20 cellular contexts compared by ENCODE assay signal in genomic region chr14:36451346-36452065, GRCh38.
A peak's percentile ranks its signal among the peaks of the same experiment; 100 is the strongest.
DNase-seq lines count a peak whose midpoint lies in the region; ATAC-seq and TF ChIP-seq lines count a peak whose summit lies in the region.
"Had no signal": no experiment of that assay in that cellular context is flagged by ENCODE, and none has a peak within 500 bp of the region (broad histone marks: within the 10 kb centered on the region; RNA-seq: fewer than 3 reads in every experiment).

No MANE protein-coding gene starts in this region.

- CTCF ChIA-PET in IMR-90 (lab: Yijun Ruan, JAX): interaction anchor here (1.1 kb wide), 1 partner anchor 9 kb away, joined by 3 read pairs; no protein-coding TSS in a partner anchor

- H2BK12ac ChIP-seq in neuronal stem cell (ENCODE audit: low read length): no peak overlapping the region

- H3K4me3 ChIP-seq in IMR-90 (ENCODE audit: insufficient read depth, low read depth, low read length) (no peak overlapping the region), RWPE2 (ENCODE audit: severe bottlenecking) (no peak overlapping the region), lung (no peak overlapping the region), neuronal stem cell (ENCODE audit: low read length in 2 of 2) (no peak overlapping the region)
- H3K4me3 ChIP-seq: GM12878, SJCRH30 had no signal

- H2AK5ac ChIP-seq in IMR-90 (ENCODE audit: low read depth, low read length) (no peak overlapping the region), neuronal stem cell (ENCODE audit: low read depth, low read length) (no peak overlapping the region)

- H4K8ac ChIP-seq in IMR-90 (ENCODE audit: low read depth in 2 of 2, low read length in 2 of 2): no peak overlapping the region
- H4K8ac ChIP-seq in neuronal stem cell (ENCODE audit: low read depth, low read length): no peak overlapping the region

- H2BK120ac ChIP-seq in IMR-90 (ENCODE audit: low read depth, low read length): no peak overlapping the region
- H2BK120ac ChIP-seq in neuronal stem cell (ENCODE audit: low read depth, low read length): no peak overlapping the region

- peak overlapping the region; percentile 44 for H2AFZ ChIP-seq in IMR-90 (replicated peaks; ENCODE audit: low read length, poor library complexity)
- H2AFZ ChIP-seq in neuronal stem cell (ENCODE audit: low read length): no peak overlapping the region

- H3K9ac ChIP-seq in IMR-90 (ENCODE audit: low read depth, low read length) (no peak overlapping the region), neuronal stem cell (ENCODE audit: low read depth, low read length, poor library complexity) (no peak overlapping the region)

- no peak overlapping the region for H3K23ac ChIP-seq in IMR-90 (ENCODE audit: low read depth, low read length)
- H3K23ac ChIP-seq in neuronal stem cell (ENCODE audit: low read depth, low read length, poor library complexity): no peak overlapping the region

- H3K18ac ChIP-seq in IMR-90 (ENCODE audit: low read depth, low read length) (no peak overlapping the region), neuronal stem cell (ENCODE audit: low read length) (no peak overlapping the region)

- POLR2A ChIA-PET in IMR-90 (lab: Charles Lee; ENCODE audit: unreplicated experiment): no interaction called here

- H2BK15ac ChIP-seq in IMR-90 (ENCODE audit: low read depth, low read length) (no peak overlapping the region), neuronal stem cell (ENCODE audit: low read length) (no peak overlapping the region)

- dilution Hi-C loops in IMR-90 (cut with HindIII; ENCODE audit: low sequenced_read_pairs, unreplicated experiment): no loop called here

- no peak for TF ChIP-seq RAD21 in IMR-90 (IDR thresholded peaks at IDR 0.05; ENCODE audit: low read length)

- no TSS peak for BruUV-seq in IMR-90 (replicated peaks; lab: Mats Ljungman, UMichigan)

- no peak overlapping the region for H2AK9ac ChIP-seq in IMR-90 (replicated peaks; ENCODE audit: low read depth, low read length, poor library complexity)

- no peak overlapping the region for H4K5ac ChIP-seq in IMR-90 (ENCODE audit: low read depth, low read length)

- no peak overlapping the region for H3K56ac ChIP-seq in IMR-90 (ENCODE audit: extremely low read depth, insufficient read depth, low read length)

- no peak overlapping the region for H3K4me2 ChIP-seq in IMR-90 (ENCODE audit: low read depth, low read length)
- no peak overlapping the region for H3K4me2 ChIP-seq in neuronal stem cell (ENCODE audit: insufficient read depth, low read length, poor library complexity, severe bottlenecking)

- intact Hi-C loops in IMR-90 (cut with micrococcal nuclease): no loop called here

- H3K79me1 ChIP-seq in IMR-90 (ENCODE audit: low read depth in 1 of 2, low read length in 2 of 2): no peaks in the 10 kb centered on the region
- no peaks in the 10 kb centered on the region for H3K79me1 ChIP-seq in neuronal stem cell (ENCODE audit: low read depth, low read length)

- H4K91ac ChIP-seq in IMR-90 (ENCODE audit: insufficient read depth, low read depth, low read length) (no peak overlapping the region), neuronal stem cell (ENCODE audit: low read depth, low read length, poor library complexity) (no peak overlapping the region)

- no peaks in the 10 kb centered on the region for H3K9me1 ChIP-seq in IMR-90 (ENCODE audit: insufficient read depth, low read length)

- in situ Hi-C loops in IMR-90 (cut with MboI; ENCODE audit: low sequenced_read_pairs): no loop called here

- ATAC-seq in IMR-90 (ENCODE audit: low read depth) (no peak), RWPE2 (ENCODE audit: low read depth) (peak; percentile 27; the same call in 1 of the 3 replicates), lung (ENCODE audit: insufficient read depth, low FRiP score) (peak; percentile 50), HG02610 (IDR thresholded peaks at IDR 0.05; ENCODE audit: unreplicated experiment) (no peak), HG02938 (IDR thresholded peaks at IDR 0.05; ENCODE audit: unreplicated experiment) (no peak)
- ATAC-seq: esophagus mucosa, GM12878 had no signal

- H3K27me3 ChIP-seq in IMR-90 (ENCODE audit: control insufficient read depth, insufficient read depth, low read length): no peaks in the 10 kb centered on the region
- H3K27me3 ChIP-seq in RWPE2 (ENCODE audit: insufficient read depth, poor library complexity, severe bottlenecking): peaks cover under 1% of the 10 kb centered on the region
- H3K27me3 ChIP-seq in lung (ENCODE audit: control insufficient read depth, insufficient read depth): no peaks in the 10 kb centered on the region
- H3K27me3 ChIP-seq in neuronal stem cell (ENCODE audit: control insufficient read depth in 3 of 3, insufficient read depth in 3 of 3, low read depth in 1 of 3, low read length in 3 of 3): peaks cover under 1 to 74% (median 25%) of the 10 kb centered on the region in 3 experiments

- no peak for TF ChIP-seq POLR2A in IMR-90 (IDR thresholded peaks at IDR 0.05; ENCODE audit: low read depth, low read length)

- H3K27ac ChIP-seq in IMR-90 (ENCODE audit: insufficient read depth, low read length) (no peak overlapping the region), RWPE2 (ENCODE audit: poor library complexity, severe bottlenecking) (no peak overlapping the region), lung (ENCODE audit: low read depth in 1 of 2, low read length in 1 of 2) (peak overlapping the region in 1 of 2 donors; percentile 95), neuronal stem cell (replicated peaks; ENCODE audit: low read length) (no peak overlapping the region)
- H3K27ac ChIP-seq: SJCRH30 had no signal

- H3K4ac ChIP-seq in IMR-90 (ENCODE audit: low read depth, low read length) (no peak overlapping the region), neuronal stem cell (ENCODE audit: low read length) (no peak overlapping the region)

- peak; percentile 100 for DNase-seq in DMS79 (lab: John Stamatoyannopoulos, UW)
- no peak for DNase-seq in IMR-90
- no peak for DNase-seq in RWPE2 (ENCODE audit: low spot score)
- peak; percentile 68 for DNase-seq in lung (ENCODE audit: low spot score)
- DNase-seq in SW480 (ENCODE audit: low spot score): no peak
- no peak for DNase-seq in neuronal stem cell (ENCODE audit: low spot score)
- DNase-seq: activated CD4-positive, alpha-beta T cell treated with anti-CD3 and anti-CD28 coated beads, Interleukin-2, amount 50 U/mL, for 1 hour; activated CD8-positive, alpha-beta memory T cell treated with anti-CD3 and anti-CD28 coated beads, Interleukin-2, amount 50 U/mL, for 4 hours; activated naive CD8-positive, alpha-beta T cell treated with anti-CD3 and anti-CD28 coated beads for 36 hours; CD4-positive, CD25-positive, alpha-beta regulatory T cell; kidney; MM.1S; NCI-H1694 treated with DMSO at 0.1 percent for 48 hours; stimulated activated CD4-positive, alpha-beta T cell treated with anti-CD3 and anti-CD28 coated beads, Interleukin-2, amount 100 ng/mL, for 24 hours; stimulated activated naive CD4-positive, alpha-beta T cell treated with Interleukin-2 at 50 U/mL for 16 hours had no signal

- no peaks in the 10 kb centered on the region for H4K20me1 ChIP-seq in IMR-90 (ENCODE audit: insufficient read depth, low read length)

- H2BK5ac ChIP-seq in IMR-90 (ENCODE audit: low read depth, low read length, poor library complexity, severe bottlenecking) (no peak overlapping the region), neuronal stem cell (ENCODE audit: low read length) (no peak overlapping the region)

- WGBS in IMR-90 (ENCODE audit: extremely low coverage in 2 of 2, insufficient read length in 1 of 2), 2 experiments: 60% methylated on average over 1 of the region's 8 CpGs; no CpG with 5 or more reads in 1 of the 2 experiments
- WGBS in lung, 2 donors: 55 to 68% methylated on average over 8 of the region's 8 CpGs
- WGBS in neuronal stem cell (ENCODE audit: extremely low coverage in 2 of 2, insufficient read length in 2 of 2, insufficient replicate concordance in 1 of 2), 2 donors: no CpG with 5 or more reads among the region's 8 CpGs

- no peaks in the 10 kb centered on the region for H3K4me1 ChIP-seq in IMR-90 (ENCODE audit: control insufficient read depth, insufficient read depth, low read length)
- no peaks in the 10 kb centered on the region for H3K4me1 ChIP-seq in RWPE2 (ENCODE audit: insufficient read depth, poor library complexity, severe bottlenecking)
- H3K4me1 ChIP-seq in lung (ENCODE audit: control insufficient read depth in 2 of 2, insufficient read depth in 2 of 2, low read length in 2 of 2): peaks cover 0 to 4% of the 10 kb centered on the region in 2 donors
- peaks cover 0 to 13% of the 10 kb centered on the region in 2 donors for H3K4me1 ChIP-seq in neuronal stem cell (ENCODE audit: control insufficient read depth in 2 of 2, insufficient read depth in 1 of 2, low read depth in 1 of 2, low read length in 2 of 2)
- H3K4me1 ChIP-seq: SJCRH30 had no signal

- TF ChIP-seq CTCF in IMR-90 (conservative IDR thresholded peaks at IDR 0.05; ENCODE audit: low read depth, low read length) (no peak), RWPE2 (IDR thresholded peaks at IDR 0.05; ENCODE audit: poor library complexity, severe bottlenecking) (no peak), lung (IDR thresholded peaks at IDR 0.05; ENCODE audit: control extremely low read depth, extremely low read depth) (no peak)

- no peaks in the 10 kb centered on the region for H3K9me3 ChIP-seq in IMR-90 (ENCODE audit: control insufficient read depth, insufficient read depth, low read length)
- H3K9me3 ChIP-seq in RWPE2 (ENCODE audit: severe bottlenecking): no peaks in the 10 kb centered on the region
- peaks cover under 1 to 7% of the 10 kb centered on the region in 2 donors for H3K9me3 ChIP-seq in lung (ENCODE audit: control insufficient read depth in 2 of 2, insufficient read depth in 1 of 2, low read length in 1 of 2)
- H3K9me3 ChIP-seq in neuronal stem cell (replicated peaks in 1 of 2; ENCODE audit: control insufficient read depth in 2 of 2, insufficient read depth in 1 of 2, low read depth in 1 of 2, low read length in 2 of 2): peaks cover 0 to 3% of the 10 kb centered on the region in 2 donors
- H3K9me3 ChIP-seq: SJCRH30 had no signal

- no peaks in the 10 kb centered on the region for H3K36me3 ChIP-seq in IMR-90 (ENCODE audit: control insufficient read depth, insufficient read depth, low read length)
- no peaks in the 10 kb centered on the region for H3K36me3 ChIP-seq in RWPE2 (ENCODE audit: low read depth)
- H3K36me3 ChIP-seq in lung (ENCODE audit: control insufficient read depth in 2 of 2, insufficient read depth in 2 of 2, low read length in 2 of 2): no peaks in the 10 kb centered on the region
- H3K36me3 ChIP-seq in neuronal stem cell (replicated peaks in 1 of 2; ENCODE audit: control insufficient read depth in 2 of 2, insufficient read depth in 2 of 2, low read length in 2 of 2): no peaks in the 10 kb centered on the region
- H3K36me3 ChIP-seq: SJCRH30 had no signal

- H3K14ac ChIP-seq in IMR-90 (replicated peaks; ENCODE audit: low read depth, low read length) (no peak overlapping the region), neuronal stem cell (ENCODE audit: low read length) (no peak overlapping the region)

- no peak overlapping the region for H2BK20ac ChIP-seq in IMR-90 (ENCODE audit: low read depth, low read length)

TF ChIP-seq in IMR-90, 13 proteins besides CTCF, POLR2A, EP300 and RAD21 (continues in another document):
- TF ChIP-seq MAFK (IDR thresholded peaks at IDR 0.05; ENCODE audit: low read depth, low read length) (no peak), MXI1 (IDR thresholded peaks at IDR 0.05; ENCODE audit: borderline replicate concordance, low read depth, low read length) (no peak), FOS (IDR thresholded peaks at IDR 0.05; ENCODE audit: low read depth, low read length) (no peak), BHLHE40 (IDR thresholded peaks at IDR 0.05; ENCODE audit: low read depth, low read length) (no peak)

Comparison
In these comparisons a context has a peak if more than half of its experiments do, and no peak if none do; other contexts are left out.
1. DNase-seq: peak in DMS79 (single experiment) and lung (single experiment); none in IMR-90 (single experiment), RWPE2 (single experiment), SW480 (single experiment) and neuronal stem cell (single experiment).
2. ATAC-seq: peak in RWPE2 (single experiment) and lung (single experiment); none in IMR-90 (single experiment), HG02610 (single experiment) and HG02938 (single experiment).